ENCODE assay signal across 8 cellular contexts in the genomic region with DNA sequence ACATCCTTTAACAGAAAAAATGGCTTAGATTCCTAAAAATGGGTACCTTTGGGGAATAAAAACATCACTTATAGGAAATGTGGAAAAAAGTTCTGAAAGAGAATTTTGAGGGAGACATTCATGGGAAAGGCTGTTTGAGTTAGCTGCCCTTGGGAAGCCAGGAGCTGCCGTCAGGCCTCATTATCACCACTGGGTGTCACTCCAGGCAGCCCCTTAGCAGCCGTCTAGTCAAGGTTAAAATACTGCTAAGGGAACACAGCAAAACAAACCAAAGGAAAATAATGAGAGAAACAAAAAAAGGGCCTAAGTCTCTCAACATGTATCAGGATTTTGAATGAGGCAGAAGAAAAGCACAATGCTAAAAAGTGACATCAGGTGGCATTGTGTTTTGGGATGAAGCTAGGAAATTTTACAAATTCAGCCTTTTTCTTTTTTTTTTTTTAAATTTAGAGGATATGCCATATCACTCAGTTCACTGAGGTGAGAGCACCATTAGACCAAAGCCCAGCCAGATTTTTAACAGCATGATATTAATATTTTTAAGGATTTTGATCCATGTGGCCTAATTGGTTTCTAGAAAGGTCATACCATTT.
A peak's percentile ranks its signal among the peaks of the same experiment; 100 is the strongest.
DNase-seq lines count a peak whose midpoint lies in the region; ATAC-seq and TF ChIP-seq lines count a peak whose summit lies in the region.

No MANE protein-coding gene starts in this region.

- ATAC-seq in HG03342 (IDR thresholded peaks at IDR 0.05; ENCODE audit: unreplicated experiment) (peak; percentile 68), RWPE2 (ENCODE audit: low read depth) (peak; percentile 87), GM19395 (IDR thresholded peaks at IDR 0.05; ENCODE audit: unreplicated experiment) (no peak), GM21786 (IDR thresholded peaks at IDR 0.05; ENCODE audit: unreplicated experiment) (no peak)

- no peaks in the 10 kb centered on the region for H3K4me1 Mint-ChIP-seq in osteocyte (ENCODE audit: unreplicated experiment)

- no peaks in the 10 kb centered on the region for H3K9me3 Mint-ChIP-seq in osteocyte (ENCODE audit: unreplicated experiment)

- DNase-seq in GM06990 (ENCODE audit: extremely low read depth, insufficient read length), result no peak
- DNase-seq in RWPE2 (ENCODE audit: low spot score), result no peak
- DNase-seq in fibroblast of pulmonary artery (ENCODE audit: low read depth), result peak; percentile 65
- no peak for DNase-seq in osteocyte (ENCODE audit: extremely low spot score, unreplicated experiment)
- DNase-seq in NCI-H2196 treated with DMSO at 0.1 percent for 48 hours (lab: John Stamatoyannopoulos, UW; ENCODE audit: unreplicated experiment), result no peak

- H3K36me3 ChIP-seq in GM06990 (ENCODE audit: control insufficient read depth, insufficient read depth, low read length), result no peaks in the 10 kb centered on the region
- no peaks in the 10 kb centered on the region for H3K36me3 ChIP-seq in RWPE2 (ENCODE audit: low read depth)

- H3K27ac ChIP-seq in RWPE2 (ENCODE audit: poor library complexity, severe bottlenecking), result no peak overlapping the region

- H3K4me1 ChIP-seq in RWPE2 (ENCODE audit: insufficient read depth, poor library complexity, severe bottlenecking), result no peaks in the 10 kb centered on the region

- no peak overlapping the region for H3K27ac Mint-ChIP-seq in osteocyte (ENCODE audit: unreplicated experiment)

- no peaks in the 10 kb centered on the region; the same call in 1 of the 2 replicates for H3K27me3 ChIP-seq in GM06990 (replicated peaks; ENCODE audit: control insufficient read depth, insufficient read depth, low read length)
- H3K27me3 ChIP-seq in RWPE2 (ENCODE audit: insufficient read depth, poor library complexity, severe bottlenecking), result no peaks in the 10 kb centered on the region

- no peaks in the 10 kb centered on the region for H3K9me3 ChIP-seq in RWPE2 (ENCODE audit: severe bottlenecking)

- peak; percentile 67 for TF ChIP-seq CTCF in GM06990 (IDR thresholded peaks at IDR 0.05; ENCODE audit: insufficient read depth, low read length, poor library complexity, severe bottlenecking)
- TF ChIP-seq CTCF in RWPE2 (IDR thresholded peaks at IDR 0.05; ENCODE audit: poor library complexity, severe bottlenecking), result peak; percentile 77
- peak; percentile 87 for TF ChIP-seq CTCF in fibroblast of pulmonary artery (IDR thresholded peaks at IDR 0.05; ENCODE audit: low read length, missing control alignments)
- peak; percentile 91 for TF ChIP-seq CTCF in osteocyte (IDR thresholded peaks at IDR 0.05)

- H3K36me3 Mint-ChIP-seq in osteocyte (ENCODE audit: unreplicated experiment), result no peaks in the 10 kb centered on the region

- H3K4me3 Mint-ChIP-seq in osteocyte (ENCODE audit: unreplicated experiment), result no peak overlapping the region

- no peak overlapping the region for H3K4me3 ChIP-seq in GM06990 (replicated peaks; ENCODE audit: low read depth, low read length)
- H3K4me3 ChIP-seq in RWPE2 (ENCODE audit: severe bottlenecking), result no peak overlapping the region
- H3K4me3 ChIP-seq in fibroblast of pulmonary artery (replicated peaks; ENCODE audit: low read depth, low read length), result no peak overlapping the region

- H3K27me3 Mint-ChIP-seq in osteocyte (ENCODE audit: unreplicated experiment), result peaks cover 31% of the 10 kb centered on the region

Comparison
In these comparisons a context has a peak if more than half of its experiments do, and no peak if none do; other contexts are left out.
1. ATAC-seq: peak in HG03342 (single experiment) and RWPE2 (single experiment); none in GM19395 (single experiment) and GM21786 (single experiment).
2. Peak in every context shown above with its lines, with median percentiles within 50 percentile points of each other: CTCF ChIP-seq.